9 cellular contexts compared by ENCODE assay signal in genomic region chr14:105528859-105529505, GRCh38. TPM values are rescaled to one million over a fixed set of nuclear protein-coding genes. Genes with fewer than 3 reads are reported as not detected.
DNase-seq lines count a peak whose midpoint lies in the region; TF ChIP-seq lines count a peak whose summit lies in the region.
"Had no signal": no experiment of that assay in that cellular context is flagged by ENCODE, and none has a peak within 500 bp of the region (broad histone marks: within the 10 kb centered on the region; RNA-seq: fewer than 3 reads in every experiment).

No MANE protein-coding gene starts in this region.

- H3K4me3 ChIP-seq in astrocyte of the cerebellum (ENCODE audit: low read depth, low read length) (peak overlapping the region; percentile 2), transverse colon (peak overlapping the region in 3 of 4 donors; percentile 39 to 68 (median 61))

- no peaks in the 10 kb centered on the region for H3K9me3 ChIP-seq in transverse colon

- H3K27ac Mint-ChIP-seq in neural crest cell (ENCODE audit: unreplicated experiment), result no peak overlapping the region

- no peaks in the 10 kb centered on the region for H3K36me3 Mint-ChIP-seq in neural crest cell (ENCODE audit: low read depth)

- 66% methylated on average over 48 of the region's 65 CpGs; no CpG with 5 or more reads in 1 of the 2 donors for WGBS in transverse colon (ENCODE audit: low coverage in 1 of 2), 2 donors

- H3K4me1 ChIP-seq in transverse colon, result peaks cover 13 to 39% (median 34%) of the 10 kb centered on the region in 4 donors

- H3K27ac ChIP-seq in transverse colon, result no peak overlapping the region

- H3K4me3 Mint-ChIP-seq in neural crest cell, result peak overlapping the region; percentile 41

- intact Hi-C loops in transverse colon (cut with DNase I; ENCODE audit: low total_unique reads), result loop anchor here (5.0 to 10.0 kb wide), 3 partner anchors 47 to 154 kb away; no protein-coding TSS in a partner anchor

- DNase-seq in activated gamma-delta T cell treated with anti-CD3 and anti-CD28 coated beads, Interleukin-2, amount 50 U/mL, for 16 hours (ENCODE audit: low read depth), result peak; percentile 49
- DNase-seq in activated gamma-delta T cell treated with Interleukin-2 at 50 U/mL for 16 hours (no peak), astrocyte of the cerebellum (ENCODE audit: low read depth) (no peak), neural crest cell (ENCODE audit: low read depth, low spot score) (no peak), transverse colon (no peak), NCI-H526 treated with DMSO at 0.1 percent for 48 hours (lab: John Stamatoyannopoulos, UW) (no peak), HK-2 (ENCODE audit: unreplicated experiment) (no peak), C1 segment of cervical spinal cord (lab: John Stamatoyannopoulos, UW) (no peak)
- DNase-seq: NK-92 treated with Interleukin-12 subunit alpha and Interleukin-12 subunit beta, amount 100 ng/mL, for 24 hours had no signal

- peaks cover 4% of the 10 kb centered on the region for H3K4me1 Mint-ChIP-seq in neural crest cell

- H3K27me3 ChIP-seq in transverse colon, result peaks cover 55% of the 10 kb centered on the region

- in situ Hi-C loops in astrocyte of the cerebellum (cut with HindIII; ENCODE audit: low sequenced_read_pairs), result no loop called here
- in situ Hi-C loops in transverse colon (cut with MboI; ENCODE audit: low pct_ligation_motif_present in 1 of 4, low pct_unique_long_range_greater_than_20kb in 1 of 4, low sequenced_read_pairs in 3 of 4), result no loop called here

- no peak for TF ChIP-seq EP300 in transverse colon (IDR thresholded peaks at IDR 0.05; ENCODE audit: low read depth)

- TF ChIP-seq CTCF in astrocyte of the cerebellum (IDR thresholded peaks at IDR 0.05; ENCODE audit: low read depth, low read length, missing control alignments), result no peak
- TF ChIP-seq CTCF in neural crest cell (conservative IDR thresholded peaks at IDR 0.05), result no peak
- TF ChIP-seq CTCF in transverse colon (IDR thresholded peaks at IDR 0.05), result no peak

- H3K36me3 ChIP-seq in transverse colon, result no peaks in the 10 kb centered on the region

- H3K9me3 Mint-ChIP-seq in neural crest cell, result no peaks in the 10 kb centered on the region

- H3K27me3 Mint-ChIP-seq in neural crest cell (ENCODE audit: low read depth), result peaks cover 22% of the 10 kb centered on the region

- TF ChIP-seq POLR2A in transverse colon (IDR thresholded peaks at IDR 0.05), result no peak

RNA-seq across cellular contexts. Expression of gene TMEM121, which starts 2.6 kb away (rescaled TPM):
- total RNA-seq in neural crest cell (12.3 and 13.9 TPM in 2 replicates), transverse colon (under 1 TPM in 2 of 4 donors, not detected in 2; 0.48 to 0.96 TPM)

RNA-seq across cellular contexts. Expression of gene TEDC1, which starts 37.9 kb away (rescaled TPM):
- 39.6 and 44.9 TPM in 2 replicates for total RNA-seq in neural crest cell
- 10 to 100 TPM; 10.8 to 52.9 (median 29.5) TPM for total RNA-seq in transverse colon

RNA-seq across cellular contexts. Expression of gene CRIP1, which starts 42.3 kb away (rescaled TPM):
- total RNA-seq in neural crest cell, result 3.2 and 4.8 TPM in 2 replicates
- 100 to 1,000 TPM in 1 of 4 donors, 10 to 100 TPM in 2, not detected in 1; 16.9 to 246 (median 63.0) TPM for total RNA-seq in transverse colon

RNA-seq across cellular contexts. Expression of gene CRIP2, which starts 54.4 kb away (rescaled TPM):
- total RNA-seq in neural crest cell (38.3 and 39.3 TPM in 2 replicates), transverse colon (10 to 100 TPM; 11.2 to 67.3 (median 22.4) TPM)
